ENCODE assay signal across 9 cellular contexts in the genomic region with DNA sequence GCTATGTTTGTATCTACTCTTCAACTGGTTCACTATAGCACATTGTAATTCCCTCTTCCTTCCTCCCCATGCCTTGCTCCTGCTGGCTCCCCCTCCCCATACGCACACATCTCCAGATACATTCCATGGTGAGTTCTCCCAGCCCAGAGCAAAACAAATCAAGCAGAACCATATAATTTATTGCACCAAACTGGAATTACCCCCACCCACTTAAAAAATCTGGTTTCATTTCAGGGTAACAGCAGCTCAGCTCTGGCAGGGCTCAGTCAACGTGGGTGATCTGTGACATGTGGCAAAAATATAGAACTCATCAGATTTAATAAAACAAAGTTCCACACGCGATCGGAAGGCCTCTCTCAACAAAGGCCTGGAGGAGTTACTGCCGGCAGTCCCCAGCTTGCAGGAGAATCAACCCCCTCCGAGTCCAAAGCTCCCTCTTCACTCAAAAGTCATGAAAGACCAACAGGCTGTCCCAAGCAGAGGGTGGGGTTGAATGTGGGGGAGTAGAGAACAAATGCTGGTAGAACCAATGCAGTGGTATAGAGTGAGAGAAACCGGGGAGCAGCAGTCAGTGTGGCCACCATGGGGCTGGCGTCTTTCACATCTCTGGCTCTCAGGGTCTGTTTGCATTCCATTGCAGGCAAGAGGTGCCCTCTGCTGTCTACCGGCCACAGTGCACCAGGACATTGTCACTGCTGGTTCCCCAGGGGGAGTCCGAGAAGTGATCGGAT.
A peak's percentile ranks its signal among the peaks of the same experiment; 100 is the strongest.
DNase-seq lines count a peak whose midpoint lies in the region; ATAC-seq, FAIRE-seq and TF ChIP-seq lines count a peak whose summit lies in the region.
"Had no signal": no experiment of that assay in that cellular context is flagged by ENCODE, and none has a peak within 500 bp of the region (broad histone marks: within the 10 kb centered on the region; RNA-seq: fewer than 3 reads in every experiment).

No MANE protein-coding gene starts in this region.

- H3K79me2 ChIP-seq in osteoblast (ENCODE audit: insufficient read depth, low read length): no peaks in the 10 kb centered on the region

- POLR2A ChIA-PET in CD4-positive, alpha-beta memory T cell (lab: Charles Lee; ENCODE audit: partially characterized antibody): no interaction called here

- CTCF ChIA-PET in CD4-positive, alpha-beta memory T cell (lab: Charles Lee; ENCODE audit: partially characterized antibody): no interaction called here

- peak overlapping the region; percentile 58 for H3K27ac ChIP-seq in osteoblast (ENCODE audit: low read depth, low read length)
- no peak overlapping the region for H3K27ac ChIP-seq in CD4-positive, alpha-beta memory T cell (ENCODE audit: low read depth, low read length)

- peak overlapping the region; percentile 45 for H3K4me3 ChIP-seq in osteoblast (ENCODE audit: insufficient read depth, low read length)
- no peak overlapping the region for H3K4me3 ChIP-seq in CD4-positive, alpha-beta memory T cell (ENCODE audit: low read length in 2 of 2)

- FAIRE-seq in RCC 7860 (lab: Jason Lieb, UNC): no peak
- FAIRE-seq: endometrium had no signal

- H3K4me1 ChIP-seq in osteoblast (ENCODE audit: insufficient read depth, low read length): peaks cover 53% of the 10 kb centered on the region
- H3K4me1 ChIP-seq in CD4-positive, alpha-beta memory T cell (ENCODE audit: insufficient read depth, low read length): no peaks in the 10 kb centered on the region

- no peaks in the 10 kb centered on the region for H3K36me3 Mint-ChIP-seq in CD4-positive, alpha-beta memory T cell

- no peaks in the 10 kb centered on the region for H3K27me3 Mint-ChIP-seq in CD4-positive, alpha-beta memory T cell

- peak overlapping the region; percentile 86 for H2AFZ ChIP-seq in osteoblast (ENCODE audit: low read length)

- no peak overlapping the region for H3K27ac Mint-ChIP-seq in CD4-positive, alpha-beta memory T cell

- peaks cover 0 to 4% (median 0%) of the 10 kb centered on the region in 8 donors for H3K9me3 Mint-ChIP-seq in CD4-positive, alpha-beta memory T cell

- H3K4me1 Mint-ChIP-seq in CD4-positive, alpha-beta memory T cell: no peaks in the 10 kb centered on the region

- peak; percentile 8 for DNase-seq in stimulated activated CD4-positive, alpha-beta T cell treated with anti-CD3 and anti-CD28 coated beads, Interleukin-15, amount 100 ng/mL, for 24 hours
- no peak for DNase-seq in stimulated activated CD4-positive, alpha-beta T cell treated with anti-CD3 and anti-CD28 coated beads, Interleukin-4, amount 100 ng/mL, for 24 hours
- DNase-seq in RCC 7860 (ENCODE audit: low spot score) (peak; percentile 25), fibroblast of gingiva (ENCODE audit: low read depth) (peak; percentile 66), osteoblast (ENCODE audit: insufficient read length, low spot score, missing footprints) (no peak)
- DNase-seq in CD4-positive, alpha-beta memory T cell: no peak

- H3K4me2 ChIP-seq in osteoblast (ENCODE audit: insufficient read depth, low read length): peak overlapping the region; percentile 60

- no peaks in the 10 kb centered on the region for H3K36me3 ChIP-seq in osteoblast (ENCODE audit: insufficient read depth, low read length)
- H3K36me3 ChIP-seq in CD4-positive, alpha-beta memory T cell (ENCODE audit: insufficient read depth, low read length): no peaks in the 10 kb centered on the region

- no peak overlapping the region for H3K4me3 Mint-ChIP-seq in CD4-positive, alpha-beta memory T cell

- peak; percentile 92 for ATAC-seq in HG02938 (IDR thresholded peaks at IDR 0.05; ENCODE audit: unreplicated experiment)
- ATAC-seq in HG03196 (IDR thresholded peaks at IDR 0.05; ENCODE audit: unreplicated experiment): no peak

- H4K20me1 ChIP-seq in osteoblast (ENCODE audit: insufficient read depth, low read length): no peaks in the 10 kb centered on the region

- H3K9me3 ChIP-seq in osteoblast (ENCODE audit: low read depth, low read length): no peaks in the 10 kb centered on the region
- H3K9me3 ChIP-seq in CD4-positive, alpha-beta memory T cell (ENCODE audit: control insufficient read depth in 1 of 2, low read length in 2 of 2): no peaks in the 10 kb centered on the region

- no peaks in the 10 kb centered on the region for H3K27me3 ChIP-seq in osteoblast (ENCODE audit: insufficient read depth, low read length)
- H3K27me3 ChIP-seq in CD4-positive, alpha-beta memory T cell (ENCODE audit: insufficient read depth, low read length): no peaks in the 10 kb centered on the region

- TF ChIP-seq CTCF in osteoblast (IDR thresholded peaks at IDR 0.05; ENCODE audit: extremely low read depth, low read depth, low read length): peak; percentile 79

- intact Hi-C loops in CD4-positive, alpha-beta memory T cell (cut with micrococcal nuclease): no loop called here

Comparison
In these comparisons a context has a peak if more than half of its experiments do, and no peak if none do; other contexts are left out.
1. DNase-seq: peak in stimulated activated CD4-positive, alpha-beta T cell treated with anti-CD3 and anti-CD28 coated beads, Interleukin-15, amount 100 ng/mL, for 24 hours (single experiment), RCC 7860 (single experiment) and fibroblast of gingiva (single experiment); none in stimulated activated CD4-positive, alpha-beta T cell treated with anti-CD3 and anti-CD28 coated beads, Interleukin-4, amount 100 ng/mL, for 24 hours (single experiment), osteoblast (single experiment) and CD4-positive, alpha-beta memory T cell (0 of 5).